ENCODE assay signal across 9 cellular contexts in genomic region chr10:5547934-5548660, GRCh38. TPM values are rescaled to one million over a fixed set of nuclear protein-coding genes. Genes with fewer than 3 reads are reported as not detected.
DNase-seq lines count a peak whose midpoint lies in the region; ATAC-seq and TF ChIP-seq lines count a peak whose summit lies in the region.
"Had no signal": no experiment of that assay in that cellular context is flagged by ENCODE, and none has a peak within 500 bp of the region (broad histone marks: within the 10 kb centered on the region; RNA-seq: fewer than 3 reads in every experiment).

No MANE protein-coding gene starts in this region.

- H3K4me3 ChIP-seq in HCT116 (replicated peaks in 1 of 2; ENCODE audit: low read depth in 1 of 2, low read length in 2 of 2) (peak overlapping the region; percentile 29 to 44), skeletal muscle satellite cell (ENCODE audit: low read length) (peak overlapping the region; percentile 25)

- TF ChIP-seq POLR2A in HCT116 (IDR thresholded peaks at IDR 0.05; ENCODE audit: borderline replicate concordance, extremely low read depth, insufficient read depth, insufficient read length) = no peak

- H3K9ac ChIP-seq in HCT116 (ENCODE audit: low read length) (peak overlapping the region; percentile 58), skeletal muscle satellite cell (ENCODE audit: low read depth, low read length) (peak overlapping the region; percentile 69)

- H3K27ac ChIP-seq in HCT116 (ENCODE audit: low read depth, low read length) = peak overlapping the region; percentile 67

- H3K4me1 ChIP-seq in HCT116 (ENCODE audit: control insufficient read depth in 1 of 2, insufficient read depth in 2 of 2, low read length in 2 of 2) = peaks cover 44 to 70% of the 10 kb centered on the region in 2 experiments
- peaks cover 54% of the 10 kb centered on the region for H3K4me1 ChIP-seq in skeletal muscle satellite cell (ENCODE audit: control insufficient read depth, insufficient read depth, low read length)

- RAD21 ChIA-PET in HCT116 (lab: Charles Lee; ENCODE audit: low non-redundant PET in 1 of 2, low total read pairs in 2 of 2, uncharacterized antibody in 2 of 2, unreplicated experiment in 2 of 2) = interaction anchor here in 1 of 2 experiments (0.8 kb wide), 1 partner anchor 75 kb away, joined by 4 read pairs; no protein-coding TSS in a partner anchor

- DNase-seq in HCT116 (ENCODE audit: low read depth, low spot score) (peak; percentile 66), SW480 (ENCODE audit: low spot score) (peak; percentile 96), left cardiac atrium (peak; percentile 33), ecto neural progenitor cell (ENCODE audit: low spot score) (no peak), H4 (ENCODE audit: low spot score) (no peak)
- DNase-seq in stimulated activated naive CD8-positive, alpha-beta T cell treated with anti-CD3 and anti-CD28 coated beads, Interleukin-15, Interleukin-2, amounts not matched to agents 100 U/mL and 50 U/mL, for 24 hours = no peak

- H3K9me3 ChIP-seq in HCT116 (ENCODE audit: control insufficient read depth in 1 of 2, insufficient read depth in 1 of 2, low read depth in 1 of 2, low read length in 2 of 2) = 0 out of 4 replicates have a peak, but pooled peaks cover 0 to 5% of the 10 kb centered on the region in 2 experiments
- no peaks in the 10 kb centered on the region for H3K9me3 ChIP-seq in skeletal muscle satellite cell (replicated peaks; ENCODE audit: low read length)

- H3K4me2 ChIP-seq in HCT116 (ENCODE audit: low read length) (peak overlapping the region; percentile 82), skeletal muscle satellite cell (ENCODE audit: low read length) (peak overlapping the region; percentile 72)

- no peaks in the 10 kb centered on the region for H3K36me3 ChIP-seq in HCT116 (ENCODE audit: control insufficient read depth in 1 of 2, insufficient read depth in 2 of 2, low read length in 2 of 2)
- H3K36me3 ChIP-seq in skeletal muscle satellite cell (ENCODE audit: insufficient read depth, low read length) = no peaks in the 10 kb centered on the region

- TSS peak; percentile 69 for BruUV-seq in HCT116 (replicated peaks; lab: Mats Ljungman, UMichigan)

- intact Hi-C loops in HCT116 (cut with micrococcal nuclease) = loop anchor here (5.0 kb wide), 1 partner anchor 101 kb away; no protein-coding TSS in a partner anchor
- intact Hi-C loops in left cardiac atrium (cut with DNase I) = loop anchor here in 1 of 2 donors (10.0 kb wide), 1 partner anchor 67 kb away; no protein-coding TSS in a partner anchor

- POLR2A ChIA-PET in HCT116 (lab: Charles Lee) = interaction anchor here (0.8 to 1.0 kb wide), 2 partner anchors 81 to 105 kb away, joined by 3 read pairs; no protein-coding TSS in a partner anchor

- TF ChIP-seq RAD21 in HCT116 (IDR thresholded peaks at IDR 0.05; ENCODE audit: low read depth) = no peak

- H3K9me2 ChIP-seq in HCT116 (ENCODE audit: insufficient read depth) = no peaks in the 10 kb centered on the region

- no peaks in the 10 kb centered on the region for H3K79me2 ChIP-seq in HCT116 (ENCODE audit: insufficient read depth, low read length)

- TF ChIP-seq CTCF in HCT116 (IDR thresholded peaks at IDR 0.05 in 2 of 3, conservative IDR thresholded peaks at IDR 0.05 in 1 of 3; ENCODE audit: borderline replicate concordance in 1 of 3, insufficient read depth in 1 of 3, low read depth in 2 of 3, low read length in 2 of 3) = no peak

- ATAC-seq in HCT116 (peak; percentile 33), left cardiac atrium (peak in 1 of 2 donors; percentile 7), HG02840 (IDR thresholded peaks at IDR 0.05; ENCODE audit: low FRiP score, unreplicated experiment) (no peak)
- ATAC-seq in stimulated activated naive CD8-positive, alpha-beta T cell treated with anti-CD3 and anti-CD28 coated beads, Interleukin-15, Interleukin-2, amounts not matched to agents 100 U/mL and 50 U/mL, for 24 hours = no peak

- no peaks in the 10 kb centered on the region for H4K20me1 ChIP-seq in HCT116 (ENCODE audit: insufficient read depth)

- no peaks in the 10 kb centered on the region for H3K27me3 ChIP-seq in HCT116 (ENCODE audit: insufficient read depth, low read length)
- no peaks in the 10 kb centered on the region for H3K27me3 ChIP-seq in skeletal muscle satellite cell (ENCODE audit: control insufficient read depth, insufficient read depth, low read length)

- H2AFZ ChIP-seq in HCT116 (ENCODE audit: low read depth, low read length, poor library complexity, severe bottlenecking) = peak overlapping the region; percentile 91

- CTCF ChIA-PET in HCT116 (lab: Charles Lee) = interaction anchor here (1.1 to 1.5 kb wide), 2 partner anchors 75 to 106 kb away, joined by 4 to 7 read pairs; no protein-coding TSS in a partner anchor

TF ChIP-seq in HCT116, 20 proteins besides CTCF, POLR2A, EP300 and RAD21:
- TF ChIP-seq SP1 (IDR thresholded peaks at IDR 0.05; ENCODE audit: low read depth) = peak; percentile 52
- peak; percentile 17 for TF ChIP-seq YY1 (IDR thresholded peaks at IDR 0.05; ENCODE audit: extremely low read depth, insufficient replicate concordance, low read depth, low read length)
- no peak for TF ChIP-seq ZBTB33 (IDR thresholded peaks at IDR 0.05; ENCODE audit: extremely low read depth, insufficient replicate concordance, low read length)
- TF ChIP-seq CEBPB (IDR thresholded peaks at IDR 0.05; ENCODE audit: low read depth) = no peak
- TF ChIP-seq FOSL1 (IDR thresholded peaks at IDR 0.05; ENCODE audit: low read depth) = no peak

RNA-seq across cellular contexts. Expression of gene CALML3, which starts 23.3 kb away (rescaled TPM):
- total RNA-seq in HCT116 (2021; ENCODE audit: unreplicated experiment) (not detected), left cardiac atrium (not detected)
- not detected in 2 replicates for polyA plus RNA-seq in HCT116 (2012)
- not detected in 2 replicates for total RNA-seq in skeletal muscle satellite cell (2012; rRNA removed)
- not detected in 2 replicates for total RNA-seq in H4 (2014; rRNA removed; shearing (Covaris generic))

RNA-seq across cellular contexts. Expression of gene CALML5, which starts 48.7 kb away (rescaled TPM):
- total RNA-seq in HCT116 (2021; ENCODE audit: unreplicated experiment) (not detected), left cardiac atrium (not detected)
- polyA plus RNA-seq in HCT116 (2012) = not detected in 2 replicates
- not detected in 2 replicates for total RNA-seq in skeletal muscle satellite cell (2012; rRNA removed)
- not detected in 2 replicates for total RNA-seq in H4 (2014; rRNA removed; shearing (Covaris generic))
- total RNA-seq: mesothelial cell of epicardium had no signal

Comparison
In these comparisons a context has a peak if more than half of its experiments do, and no peak if none do; other contexts are left out.
1. DNase-seq: peak in HCT116 (single experiment), SW480 (single experiment) and left cardiac atrium (single experiment); none in ecto neural progenitor cell (single experiment), stimulated activated naive CD8-positive, alpha-beta T cell treated with anti-CD3 and anti-CD28 coated beads, Interleukin-15, Interleukin-2, amounts not matched to agents 100 U/mL and 50 U/mL, for 24 hours (single experiment) and H4 (single experiment).